Comparison of ENCODE assay signal across 2 cellular contexts in genomic region chr22:37748659-37749058, GRCh38.
TF ChIP-seq lines count a peak whose summit lies in the region.

No MANE protein-coding gene starts in this region.

TF ChIP-seq in SK-N-SH, 30 proteins besides CTCF, POLR2A, EP300 and RAD21 (continued from another document):
- TF ChIP-seq TEAD4 (IDR thresholded peaks at IDR 0.05; ENCODE audit: borderline replicate concordance, insufficient read depth) (no peak), GABPA (IDR thresholded peaks at IDR 0.05; ENCODE audit: low read depth) (no peak), FOXM1 (IDR thresholded peaks at IDR 0.05; ENCODE audit: low read depth) (no peak), POLR2AphosphoS5 (IDR thresholded peaks at IDR 0.05; ENCODE audit: low read depth, low read length) (no peak), NRF1 (IDR thresholded peaks at IDR 0.05; ENCODE audit: low read depth, low read length) (no peak), MXI1 (IDR thresholded peaks at IDR 0.05; ENCODE audit: low read depth, low read length) (no peak), TAF1 (IDR thresholded peaks at IDR 0.05; ENCODE audit: borderline replicate concordance, low read depth, low read length) (no peak), FOXJ3 (CRISPR knock-in tag; IDR thresholded peaks at IDR 0.05) (no peak), GATA2 (CRISPR knock-in tag; IDR thresholded peaks at IDR 0.05) (no peak), YY1 (IDR thresholded peaks at IDR 0.05; ENCODE audit: low read depth) (no peak), ZBTB33 (IDR thresholded peaks at IDR 0.05; ENCODE audit: borderline replicate concordance, low read depth) (no peak), IRF3 (IDR thresholded peaks at IDR 0.05; ENCODE audit: low read depth, low read length) (no peak), TCF12 (IDR thresholded peaks at IDR 0.05) (no peak)
- TF ChIP-seq, protein P1, sequence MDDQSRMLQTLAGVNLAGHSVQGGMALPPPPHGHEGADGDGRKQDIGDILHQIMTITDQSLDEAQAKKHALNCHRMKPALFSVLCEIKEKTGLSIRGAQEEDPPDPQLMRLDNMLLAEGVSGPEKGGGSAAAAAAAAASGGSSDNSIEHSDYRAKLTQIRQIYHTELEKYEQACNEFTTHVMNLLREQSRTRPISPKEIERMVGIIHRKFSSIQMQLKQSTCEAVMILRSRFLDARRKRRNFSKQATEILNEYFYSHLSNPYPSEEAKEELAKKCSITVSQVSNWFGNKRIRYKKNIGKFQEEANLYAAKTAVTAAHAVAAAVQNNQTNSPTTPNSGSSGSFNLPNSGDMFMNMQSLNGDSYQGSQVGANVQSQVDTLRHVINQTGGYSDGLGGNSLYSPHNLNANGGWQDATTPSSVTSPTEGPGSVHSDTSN (IDR thresholded peaks at IDR 0.05) = no peak

TF ChIP-seq in SK-N-SH treated with all-trans-retinoic acid at 6 μM for 48 hours, 23 proteins besides CTCF, POLR2A, EP300 and RAD21 (continued from another document):
- TF ChIP-seq TSHZ2 (CRISPR knock-in tag; IDR thresholded peaks at IDR 0.05) (no peak), BACH2 (CRISPR knock-in tag; IDR thresholded peaks at IDR 0.05; ENCODE audit: borderline replicate concordance) (no peak)
TF ChIP-seq in SK-N-SH treated with all-trans-retinoic acid at 6 μM for 48 hours: peak in this region for 0.
